23 cellular contexts compared by ENCODE assay signal in the genomic region with DNA sequence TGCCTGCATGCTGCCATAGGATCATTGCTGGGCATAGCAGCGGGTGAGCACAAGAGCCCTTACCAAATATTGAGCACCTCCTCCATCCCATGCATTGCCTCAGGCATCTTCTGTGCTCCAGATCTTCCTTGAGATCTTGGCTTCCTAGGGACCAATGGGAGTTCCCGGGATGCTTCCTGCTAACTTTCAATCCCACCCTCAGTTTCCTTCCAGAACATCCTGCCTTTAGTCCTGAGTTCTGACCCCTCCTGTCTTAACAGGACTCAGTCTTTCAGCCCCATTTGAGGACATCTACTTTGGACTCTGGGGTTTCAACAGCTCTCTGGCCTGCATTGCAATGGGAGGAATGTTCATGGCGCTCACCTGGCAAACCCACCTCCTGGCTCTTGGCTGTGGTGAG. TPM values are rescaled to one million over a fixed set of nuclear protein-coding genes. Genes with fewer than 3 reads are reported as not detected.
DNase-seq lines count a peak whose midpoint lies in the region; ATAC-seq and TF ChIP-seq lines count a peak whose summit lies in the region.
"Had no signal": no experiment of that assay in that cellular context is flagged by ENCODE, and none has a peak within 500 bp of the region (broad histone marks: within the 10 kb centered on the region; RNA-seq: fewer than 3 reads in every experiment).

No MANE protein-coding gene starts in this region.

- H3K9me3 ChIP-seq in heart left ventricle (no peaks in the 10 kb centered on the region), right atrium auricular region (no peaks in the 10 kb centered on the region), psoas muscle (no peaks in the 10 kb centered on the region), right lobe of liver (no peaks in the 10 kb centered on the region)

- H3K4me3 ChIP-seq in heart left ventricle (peak overlapping the region in 11 of 12 donors; percentile 25 to 58 (median 52)), right atrium auricular region (peak overlapping the region; percentile 18 to 27), psoas muscle (peak overlapping the region; percentile 26), right lobe of liver (no peak overlapping the region)
- H3K4me3 ChIP-seq: SK-N-MC had no signal

- WGBS in heart left ventricle, 4 donors = 67 to 78% (median 72%) methylated on average over 3 of the region's 3 CpGs
- WGBS in psoas muscle, 3 donors = 70 to 83% (median 71%) methylated on average over 3 of the region's 3 CpGs
- 100% methylated on average over 1 of the region's 3 CpGs for WGBS in right lobe of liver (ENCODE audit: insufficient coverage, low coverage, low lambda C conversion rate, missing lambda C conversion rate)

- no peaks in the 10 kb centered on the region for H3K27me3 ChIP-seq in heart left ventricle
- H3K27me3 ChIP-seq in right atrium auricular region = no peaks in the 10 kb centered on the region
- peaks cover 0 to 10% (median 0%) of the 10 kb centered on the region in 3 donors for H3K27me3 ChIP-seq in psoas muscle (ENCODE audit: insufficient read depth in 3 of 3, low read length in 2 of 3)
- H3K27me3 ChIP-seq in right lobe of liver = no peaks in the 10 kb centered on the region

- intact Hi-C loops in heart left ventricle (cut with DNase I) (loop anchor here in 1 of 10 donors (5.0 kb wide), 1 partner anchor 38 kb away; no protein-coding TSS in a partner anchor), Right ventricle myocardium inferior (cut with DNase I) (loop anchor here (5.0 kb wide), 2 partner anchors 38 to 98 kb away; no protein-coding TSS in a partner anchor), psoas muscle (cut with DNase I) (no loop called here), right lobe of liver (cut with DNase I) (no loop called here)

- H3K27ac ChIP-seq in heart left ventricle = peak overlapping the region in 11 of 12 donors; percentile 55 to 86 (median 73)
- peak overlapping the region in 1 of 2 donors; percentile 40 for H3K27ac ChIP-seq in right atrium auricular region
- H3K27ac ChIP-seq in psoas muscle = no peak overlapping the region
- no peak overlapping the region for H3K27ac ChIP-seq in right lobe of liver
- H3K27ac ChIP-seq: RWPE1, SK-N-MC had no signal

- H3K36me3 ChIP-seq in heart left ventricle = no peaks in the 10 kb centered on the region
- no peaks in the 10 kb centered on the region for H3K36me3 ChIP-seq in right atrium auricular region
- no peaks in the 10 kb centered on the region for H3K36me3 ChIP-seq in psoas muscle (ENCODE audit: insufficient read depth in 1 of 2, low read depth in 1 of 2)
- H3K36me3 ChIP-seq in right lobe of liver = no peaks in the 10 kb centered on the region

- TF ChIP-seq CTCF in heart left ventricle (IDR thresholded peaks at IDR 0.05) (no peak), right atrium auricular region (IDR thresholded peaks at IDR 0.05) (no peak), psoas muscle (IDR thresholded peaks at IDR 0.05) (no peak), right lobe of liver (IDR thresholded peaks at IDR 0.05) (no peak)

- TF ChIP-seq POLR2A in heart left ventricle (IDR thresholded peaks at IDR 0.05) (peak in 1 of 2 donors; percentile 11), right lobe of liver (IDR thresholded peaks at IDR 0.05) (no peak)

- ATAC-seq in heart left ventricle (peak; percentile 28 to 86 (median 67)), Right ventricle myocardium inferior (no peak), psoas muscle (no peak), SK-N-SH treated with all-trans-retinoic acid at 6 μM for 48 hours (no peak), right lobe of liver (no peak)
- ATAC-seq: Panc1 had no signal

- H3K4me1 ChIP-seq in heart left ventricle = peaks cover 0 to 12% (median 3%) of the 10 kb centered on the region in 12 donors
- peaks cover 0 to 4% of the 10 kb centered on the region in 2 donors for H3K4me1 ChIP-seq in right atrium auricular region
- H3K4me1 ChIP-seq in psoas muscle = no peaks in the 10 kb centered on the region
- H3K4me1 ChIP-seq in right lobe of liver = no peaks in the 10 kb centered on the region

- DNase-seq in heart left ventricle = peak in 1 of 5 donors; percentile 27
- DNase-seq in Right ventricle myocardium inferior (ENCODE audit: missing footprints) = no peak
- DNase-seq in right atrium auricular region (ENCODE audit: low spot score) = no peak
- no peak for DNase-seq in psoas muscle
- no peak for DNase-seq in right lobe of liver
- no peak for DNase-seq in middle frontal gyrus (ENCODE audit: extremely low spot score, low spot score)
- DNase-seq: 8988T, Calu3, DND-41, H7, KG1, NCI-H1092, NCI-H1417 treated with DMSO at 0.1 percent for 48 hours, NCI-H1694 treated with DMSO at 0.1 percent for 48 hours, NCI-H2081 treated with DMSO at 0.1 percent for 48 hours, NCI-H2171, NCI-H226, NCI-H510A, SIG-M5 had no signal

TF ChIP-seq in SK-N-SH treated with all-trans-retinoic acid at 6 μM for 48 hours, 23 proteins besides CTCF, POLR2A, EP300 and RAD21:
- TF ChIP-seq ZFP3 (CRISPR knock-in tag; IDR thresholded peaks at IDR 0.05) (no peak), ZNF70 (CRISPR knock-in tag; IDR thresholded peaks at IDR 0.05) (no peak), BACH2 (CRISPR knock-in tag; IDR thresholded peaks at IDR 0.05; ENCODE audit: borderline replicate concordance) (no peak), TOX (CRISPR knock-in tag; IDR thresholded peaks at IDR 0.05; ENCODE audit: borderline replicate concordance) (no peak), ARNTL (CRISPR knock-in tag; IDR thresholded peaks at IDR 0.05; ENCODE audit: borderline replicate concordance, low read depth) (no peak), ZFP30 (CRISPR knock-in tag; IDR thresholded peaks at IDR 0.05) (no peak), ZC3H10 (CRISPR knock-in tag; IDR thresholded peaks at IDR 0.05) (no peak), PPARA (CRISPR knock-in tag; IDR thresholded peaks at IDR 0.05; ENCODE audit: borderline replicate concordance) (no peak), GLIS3 (CRISPR knock-in tag; IDR thresholded peaks at IDR 0.05) (no peak)
- TF ChIP-seq, protein P1, sequence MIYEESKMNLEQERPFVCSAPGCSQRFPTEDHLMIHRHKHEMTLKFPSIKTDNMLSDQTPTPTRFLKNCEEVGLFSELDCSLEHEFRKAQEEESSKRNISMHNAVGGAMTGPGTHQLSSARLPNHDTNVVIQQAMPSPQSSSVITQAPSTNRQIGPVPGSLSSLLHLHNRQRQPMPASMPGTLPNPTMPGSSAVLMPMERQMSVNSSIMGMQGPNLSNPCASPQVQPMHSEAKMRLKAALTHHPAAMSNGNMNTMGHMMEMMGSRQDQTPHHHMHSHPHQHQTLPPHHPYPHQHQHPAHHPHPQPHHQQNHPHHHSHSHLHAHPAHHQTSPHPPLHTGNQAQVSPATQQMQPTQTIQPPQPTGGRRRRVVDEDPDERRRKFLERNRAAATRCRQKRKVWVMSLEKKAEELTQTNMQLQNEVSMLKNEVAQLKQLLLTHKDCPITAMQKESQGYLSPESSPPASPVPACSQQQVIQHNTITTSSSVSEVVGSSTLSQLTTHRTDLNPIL (CRISPR knock-in tag; IDR thresholded peaks at IDR 0.05; ENCODE audit: low read depth) = no peak
- TF ChIP-seq, protein P2, sequence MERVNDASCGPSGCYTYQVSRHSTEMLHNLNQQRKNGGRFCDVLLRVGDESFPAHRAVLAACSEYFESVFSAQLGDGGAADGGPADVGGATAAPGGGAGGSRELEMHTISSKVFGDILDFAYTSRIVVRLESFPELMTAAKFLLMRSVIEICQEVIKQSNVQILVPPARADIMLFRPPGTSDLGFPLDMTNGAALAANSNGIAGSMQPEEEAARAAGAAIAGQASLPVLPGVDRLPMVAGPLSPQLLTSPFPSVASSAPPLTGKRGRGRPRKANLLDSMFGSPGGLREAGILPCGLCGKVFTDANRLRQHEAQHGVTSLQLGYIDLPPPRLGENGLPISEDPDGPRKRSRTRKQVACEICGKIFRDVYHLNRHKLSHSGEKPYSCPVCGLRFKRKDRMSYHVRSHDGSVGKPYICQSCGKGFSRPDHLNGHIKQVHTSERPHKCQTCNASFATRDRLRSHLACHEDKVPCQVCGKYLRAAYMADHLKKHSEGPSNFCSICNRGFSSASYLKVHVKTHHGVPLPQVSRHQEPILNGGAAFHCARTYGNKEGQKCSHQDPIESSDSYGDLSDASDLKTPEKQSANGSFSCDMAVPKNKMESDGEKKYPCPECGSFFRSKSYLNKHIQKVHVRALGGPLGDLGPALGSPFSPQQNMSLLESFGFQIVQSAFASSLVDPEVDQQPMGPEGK (CRISPR knock-in tag; IDR thresholded peaks at IDR 0.05; ENCODE audit: borderline replicate concordance) = no peak
TF ChIP-seq in SK-N-SH treated with all-trans-retinoic acid at 6 μM for 48 hours: peak in this region for 0.

RNA-seq across cellular contexts. Expression of gene SLC14A1, which starts 15.3 kb away (rescaled TPM):
- total RNA-seq in heart left ventricle = 10 to 100 TPM in 8 of 9 donors, 1 to 10 TPM in 1; 8.9 to 50.1 (median 19.4) TPM
- polyA plus RNA-seq in heart left ventricle = 10 to 100 TPM in 1 of 2 donors, 1 to 10 TPM in 1; 7.1 to 16.0 TPM
- 24.9 TPM for total RNA-seq in Right ventricle myocardium inferior
- total RNA-seq in right atrium auricular region = 10 to 100 TPM; 11.4 to 23.9 TPM
- 10 to 100 TPM in 1 of 4 donors, 1 to 10 TPM in 3; 1.5 to 10.9 (median 6.7) TPM for total RNA-seq in psoas muscle
- polyA plus RNA-seq in psoas muscle = 1 to 10 TPM; 1.3 to 8.2 (median 2.6) TPM
- 1 to 10 TPM in 3 of 6 experiments, under 1 TPM in 3; 0.26 to 1.9 (median 1.0) TPM for total RNA-seq in right lobe of liver
- total RNA-seq: Calu3, H7 had no signal

Comparison
In these comparisons a context has a peak if more than half of its experiments do, and no peak if none do; other contexts are left out.
1. ATAC-seq: peak in heart left ventricle (4 of 4); none in Right ventricle myocardium inferior (single experiment), psoas muscle (0 of 4), SK-N-SH treated with all-trans-retinoic acid at 6 μM for 48 hours (single experiment) and right lobe of liver (0 of 4).
2. H3K27ac ChIP-seq: peak in heart left ventricle (11 of 12); none in psoas muscle (single experiment) and right lobe of liver (0 of 3).
3. H3K4me3 ChIP-seq: peak in heart left ventricle (11 of 12), right atrium auricular region (2 of 2) and psoas muscle (single experiment); none in right lobe of liver (0 of 3).